1 cellular context compared by ENCODE assay signal in the genomic region with DNA sequence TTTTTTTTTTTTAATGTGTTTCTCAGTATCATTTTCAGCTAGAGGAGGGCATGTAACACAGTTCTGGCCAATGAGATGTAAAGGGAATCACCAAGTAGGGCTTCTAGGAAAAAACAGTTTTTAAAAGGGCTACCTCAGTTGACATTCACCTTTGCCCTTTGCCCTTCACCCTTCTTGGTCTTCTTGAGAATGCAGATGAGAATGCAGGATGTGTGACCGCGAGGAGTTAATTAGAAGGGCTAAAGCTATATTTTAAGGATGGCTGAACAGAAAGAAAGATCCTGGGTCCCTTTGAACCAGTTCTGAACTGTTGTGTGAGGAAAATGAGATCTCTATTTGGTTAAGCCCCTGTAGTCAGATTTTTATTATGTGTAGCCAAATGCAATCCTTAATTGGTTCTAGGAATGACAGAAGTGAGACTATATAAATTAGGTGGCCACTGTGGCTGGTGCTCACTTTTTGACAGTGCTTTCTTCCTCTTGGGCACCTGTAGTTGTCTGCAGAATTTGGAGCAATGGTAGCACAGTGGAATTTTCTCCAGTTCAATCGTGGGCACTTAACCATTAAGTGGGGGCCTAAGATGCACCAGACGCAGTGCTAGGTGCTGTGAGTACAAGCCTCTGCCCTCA.
TF ChIP-seq lines count a peak whose summit lies in the region.

No MANE protein-coding gene starts in this region.

TF ChIP-seq in endothelial cell of umbilical vein, 7 proteins besides CTCF, POLR2A, EP300 and RAD21:
- TF ChIP-seq, protein P1, sequence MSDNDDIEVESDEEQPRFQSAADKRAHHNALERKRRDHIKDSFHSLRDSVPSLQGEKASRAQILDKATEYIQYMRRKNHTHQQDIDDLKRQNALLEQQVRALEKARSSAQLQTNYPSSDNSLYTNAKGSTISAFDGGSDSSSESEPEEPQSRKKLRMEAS (IDR thresholded peaks at IDR 0.05; ENCODE audit: insufficient read depth, insufficient read length) = no peak
- TF ChIP-seq MYC (IDR thresholded peaks at IDR 0.05; ENCODE audit: low read depth, low read length) (no peak), JUN (IDR thresholded peaks at IDR 0.05; ENCODE audit: borderline replicate concordance, insufficient read depth, insufficient read length, low read depth) (no peak), POLR2AphosphoS5 (IDR thresholded peaks at IDR 0.05; ENCODE audit: insufficient read depth, low read depth, low read length) (no peak), FOS (IDR thresholded peaks at IDR 0.05; ENCODE audit: borderline replicate concordance, insufficient read depth, low read length) (no peak), EZH2 (IDR thresholded peaks at IDR 0.05; ENCODE audit: borderline replicate concordance, low read depth, low read length, severe bottlenecking) (no peak), GATA2 (IDR thresholded peaks at IDR 0.05; ENCODE audit: insufficient read depth, insufficient read length, low read depth, low read length) (no peak)
TF ChIP-seq in endothelial cell of umbilical vein: peak in this region for 0.
